12 cellular contexts compared by ENCODE assay signal in the genomic region with DNA sequence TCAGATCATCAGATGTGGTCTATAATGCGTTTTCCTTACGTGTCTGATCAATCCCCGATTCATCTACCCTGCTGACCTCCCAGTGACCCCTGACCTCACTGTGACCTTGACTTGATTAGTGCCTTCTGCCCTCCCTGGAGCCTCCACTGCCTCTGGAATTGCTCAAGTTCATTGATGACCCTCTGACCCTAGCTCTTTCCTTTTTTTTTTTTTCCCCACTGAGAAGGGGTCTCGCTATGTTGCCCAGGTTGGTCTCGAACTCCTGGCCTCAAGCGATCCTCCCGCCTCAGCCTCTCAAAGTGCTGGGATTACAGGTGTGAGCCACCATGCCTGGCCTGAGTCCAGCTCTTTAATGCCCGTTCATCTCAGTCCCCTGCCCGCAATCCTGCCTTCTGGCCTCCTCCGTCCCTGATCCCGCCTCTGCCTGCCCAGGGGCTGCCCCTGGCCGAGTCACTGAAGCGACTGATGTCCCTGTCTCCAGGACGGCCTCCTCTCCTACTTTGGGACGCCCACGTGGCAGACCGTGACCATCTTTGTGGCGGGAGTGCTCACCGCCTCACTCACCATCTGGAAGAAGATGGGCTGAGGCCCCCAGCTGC. TPM values are rescaled to one million over a fixed set of nuclear protein-coding genes. Genes with fewer than 3 reads are reported as not detected.
DNase-seq lines count a peak whose midpoint lies in the region; FAIRE-seq and TF ChIP-seq lines count a peak whose summit lies in the region.
"Had no signal": no experiment of that assay in that cellular context is flagged by ENCODE, and none has a peak within 500 bp of the region (broad histone marks: within the 10 kb centered on the region; RNA-seq: fewer than 3 reads in every experiment).

No MANE protein-coding gene starts in this region.

- POLR2A ChIA-PET in RWPE1 (lab: Yijun Ruan, JAX; ENCODE audit: low non-redundant PET) = no interaction called here

- peaks cover 9% of the 10 kb centered on the region for H4K20me1 ChIP-seq in smooth muscle cell (ENCODE audit: low read depth)

- peaks cover 41% of the 10 kb centered on the region for H3K36me3 Mint-ChIP-seq in T-helper 1 cell treated with Interleukin-12 subunit alpha and Interleukin-12 subunit beta and Interleukin-4 antibody, amounts not matched to agents 30 μg/mL and 1 μg/mL, for 36 hours (ENCODE audit: low read depth)

- H3K9ac ChIP-seq in smooth muscle cell (ENCODE audit: low read depth) = no peak overlapping the region

- no peaks in the 10 kb centered on the region for H3K27me3 Mint-ChIP-seq in T-helper 1 cell treated with Interleukin-12 subunit alpha and Interleukin-12 subunit beta and Interleukin-4 antibody, amounts not matched to agents 30 μg/mL and 1 μg/mL, for 36 hours (ENCODE audit: low read depth)

- H3K27ac ChIP-seq in RWPE1 (peak overlapping the region; percentile 95), smooth muscle cell (ENCODE audit: low read depth) (peak overlapping the region; percentile 100)

- TF ChIP-seq CTCF in RWPE1 (conservative IDR thresholded peaks at IDR 0.05; ENCODE audit: low read depth) = no peak
- TF ChIP-seq CTCF in smooth muscle cell (IDR thresholded peaks at IDR 0.05; ENCODE audit: borderline replicate concordance, insufficient read depth, poor library complexity, severe bottlenecking) = no peak
- TF ChIP-seq CTCF in D721Med (IDR thresholded peaks at IDR 0.05; ENCODE audit: insufficient read depth, missing control alignments) = no peak

- peak overlapping the region; percentile 74 for H3K27ac Mint-ChIP-seq in T-helper 1 cell treated with Interleukin-12 subunit alpha and Interleukin-12 subunit beta and Interleukin-4 antibody, amounts not matched to agents 30 μg/mL and 1 μg/mL, for 36 hours

- H3K4me2 ChIP-seq in smooth muscle cell = no peak overlapping the region

- H3F3A ChIP-seq in smooth muscle cell (ENCODE audit: low read depth) = peaks cover 22% of the 10 kb centered on the region

- no peak for FAIRE-seq in D721Med (lab: Jason Lieb, UNC)

- WGBS in smooth muscle cell (ENCODE audit: low lambda C conversion rate) = 72% methylated on average over 19 of the region's 19 CpGs

- CTCF ChIA-PET in RWPE1 (lab: Yijun Ruan, JAX) = interaction anchor here (0.7 to 1.4 kb wide), 2 partner anchors 10 to 1976 kb away, joined by 3 read pairs; no protein-coding TSS in a partner anchor

- H3K27me3 ChIP-seq in smooth muscle cell (ENCODE audit: low read depth) = no peaks in the 10 kb centered on the region

- H3K4me3 ChIP-seq in smooth muscle cell = no peak overlapping the region

- H3K36me3 ChIP-seq in smooth muscle cell (ENCODE audit: low read depth) = no peaks in the 10 kb centered on the region

- TF ChIP-seq POLR2A in erythroblast (IDR thresholded peaks at IDR 0.05; ENCODE audit: low read length) = no peak

- no peak overlapping the region for H3K4me3 Mint-ChIP-seq in T-helper 1 cell treated with Interleukin-12 subunit alpha and Interleukin-12 subunit beta and Interleukin-4 antibody, amounts not matched to agents 30 μg/mL and 1 μg/mL, for 36 hours

- H2AFZ ChIP-seq in smooth muscle cell (ENCODE audit: low read depth) = no peak overlapping the region

- H3K9me3 ChIP-seq in smooth muscle cell (replicated peaks; ENCODE audit: low read depth) = no peaks in the 10 kb centered on the region

- H3K9me3 Mint-ChIP-seq in T-helper 1 cell treated with Interleukin-12 subunit alpha and Interleukin-12 subunit beta and Interleukin-4 antibody, amounts not matched to agents 30 μg/mL and 1 μg/mL, for 36 hours = no peaks in the 10 kb centered on the region

- DNase-seq in T-helper 1 cell (no peak), RWPE1 (ENCODE audit: low spot score) (no peak), glomerular visceral epithelial cell (ENCODE audit: extremely low spot score) (peak; percentile 20), smooth muscle cell (lab: John Stamatoyannopoulos, UW; ENCODE audit: unreplicated experiment) (no peak), 8988T (no peak), erythroblast (lab: John Stamatoyannopoulos, UW) (no peak), D721Med (ENCODE audit: insufficient read length, low spot score) (no peak)
- DNase-seq: activated gamma-delta T cell treated with Interleukin-2 at 50 U/mL for 16 hours; NCI-H524 treated with DMSO at 0.1 percent for 48 hours; stimulated activated CD8-positive, alpha-beta memory T cell treated with anti-CD3 and anti-CD28 coated beads, Interleukin-4, amount 100 ng/mL, for 48 hours had no signal

- peaks cover 18% of the 10 kb centered on the region for H3K4me1 ChIP-seq in smooth muscle cell (ENCODE audit: low read depth)

- H3K4me1 Mint-ChIP-seq in T-helper 1 cell treated with Interleukin-12 subunit alpha and Interleukin-12 subunit beta and Interleukin-4 antibody, amounts not matched to agents 30 μg/mL and 1 μg/mL, for 36 hours (ENCODE audit: low read depth) = peaks cover 46% of the 10 kb centered on the region

- H3K79me2 ChIP-seq in smooth muscle cell (ENCODE audit: low read depth) = peaks cover 26% of the 10 kb centered on the region

RNA-seq across cellular contexts. Expression of gene FTL, which starts 4.0 kb away (rescaled TPM):
- 5,371 and 5,904 TPM in 2 replicates for total RNA-seq in smooth muscle cell
- polyA plus RNA-seq in smooth muscle cell = 11,768 and 12,053 TPM in 2 replicates

RNA-seq across cellular contexts. Expression of gene BAX, which starts 6.5 kb away (rescaled TPM):
- 42.8 and 124 TPM in 2 replicates for total RNA-seq in smooth muscle cell
- 153 and 185 TPM in 2 replicates for polyA plus RNA-seq in smooth muscle cell

RNA-seq across cellular contexts. Expression of gene DHDH, which starts 27.7 kb away (rescaled TPM):
- total RNA-seq in smooth muscle cell = 0.27 TPM in 1 of 2 replicates, not detected in the other
- polyA plus RNA-seq in smooth muscle cell = 0.87 and 1.0 TPM in 2 replicates
- total RNA-seq: A673 had no signal

RNA-seq across cellular contexts. Expression of gene GYS1, which starts 32.0 kb away (rescaled TPM):
- 40.8 and 58.1 TPM in 2 replicates for total RNA-seq in smooth muscle cell
- 75.2 and 82.6 TPM in 2 replicates for polyA plus RNA-seq in smooth muscle cell

RNA-seq across cellular contexts. Expression of gene RUVBL2, which starts 32.5 kb away (rescaled TPM):
- 74.3 and 89.4 TPM in 2 replicates for total RNA-seq in smooth muscle cell
- polyA plus RNA-seq in smooth muscle cell = 117 and 123 TPM in 2 replicates
